Comparison of ENCODE assay signal across 16 cellular contexts in the genomic region with DNA sequence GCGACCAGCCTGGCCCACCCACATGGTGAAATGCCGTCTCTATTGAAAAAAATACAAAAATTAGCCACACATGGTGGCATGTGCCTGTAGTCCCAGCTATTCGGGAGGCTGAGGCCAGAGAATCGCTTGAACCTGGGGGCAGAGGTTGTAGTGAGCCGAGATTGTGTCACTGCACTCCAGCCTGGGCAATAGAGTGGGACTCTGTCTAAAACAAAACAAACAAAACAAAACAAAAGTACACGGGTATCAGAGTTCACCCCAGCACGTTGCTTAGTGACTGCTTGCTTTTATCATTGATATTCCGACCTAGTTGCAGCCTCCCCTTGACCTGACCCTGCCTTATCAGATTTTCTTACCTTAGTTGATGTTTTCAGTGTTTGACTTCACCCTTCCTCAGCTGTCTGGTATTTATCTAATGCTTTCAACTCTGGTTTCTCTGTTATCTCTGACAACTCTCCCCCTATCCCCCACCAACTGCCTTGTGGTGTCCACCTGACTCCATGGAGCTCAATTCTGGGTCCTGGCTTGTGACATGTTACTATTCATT. TPM values are rescaled to one million over a fixed set of nuclear protein-coding genes. Genes with fewer than 3 reads are reported as not detected.
"Had no signal": no experiment of that assay in that cellular context is flagged by ENCODE, and none has a peak within 500 bp of the region (broad histone marks: within the 10 kb centered on the region; RNA-seq: fewer than 3 reads in every experiment).

No MANE protein-coding gene starts in this region.

- H3K36me3 Mint-ChIP-seq: activated naive CD8-positive, alpha-beta T cell treated with anti-CD3 and anti-CD28 coated beads, Interleukin-2, amount 10 ng/mL, durations not matched to agents 7 days and 5 days; stimulated activated naive B cell treated with anti-CD40 and anti-IgM and Interleukin-4, amounts not matched to agents 10 μg/mL and 1 μg/mL and 100 μg/mL, for 72 hours had no signal

- H3K4me3 ChIP-seq: body of pancreas, pancreas, sigmoid colon, spleen, uterus had no signal

- H3K9me3 Mint-ChIP-seq: activated CD4-positive, alpha-beta T cell treated with anti-CD3 and anti-CD28 coated beads, Interleukin-2, amount 10 ng/mL, durations not matched to agents 24 days and 14 days; activated CD8-positive, alpha-beta T cell treated with anti-CD3 and anti-CD28 coated beads for 36 hours; activated naive CD8-positive, alpha-beta T cell treated with anti-CD3 and anti-CD28 coated beads, Interleukin-2, amount 10 ng/mL, durations not matched to agents 7 days and 5 days; activated T-helper 17 cell treated with anti-CD3 and anti-CD28 coated beads, Interleukin-2, amount 50 U/mL, for 72 hours; naive thymus-derived CD8-positive, alpha-beta T cell; stimulated activated naive B cell treated with anti-CD40 and anti-IgM and Interleukin-4, amounts not matched to agents 10 μg/mL and 1 μg/mL and 100 μg/mL, for 72 hours had no signal

- H3K4me1 ChIP-seq: uterus had no signal

- H3K4me3 Mint-ChIP-seq: activated CD4-positive, alpha-beta T cell treated with anti-CD3 and anti-CD28 coated beads, Interleukin-2, amount 10 ng/mL, durations not matched to agents 24 days and 14 days; activated CD8-positive, alpha-beta T cell treated with anti-CD3 and anti-CD28 coated beads for 36 hours; activated naive CD8-positive, alpha-beta T cell treated with anti-CD3 and anti-CD28 coated beads, Interleukin-2, amount 10 ng/mL, durations not matched to agents 7 days and 5 days; activated T-helper 17 cell treated with anti-CD3 and anti-CD28 coated beads, Interleukin-2, amount 50 U/mL, for 72 hours; naive thymus-derived CD8-positive, alpha-beta T cell; stimulated activated naive B cell treated with anti-CD40 and anti-IgM and Interleukin-4, amounts not matched to agents 10 μg/mL and 1 μg/mL and 100 μg/mL, for 72 hours had no signal

- H3K27ac Mint-ChIP-seq: activated CD4-positive, alpha-beta T cell treated with anti-CD3 and anti-CD28 coated beads, Interleukin-2, amount 10 ng/mL, durations not matched to agents 24 days and 14 days; activated CD8-positive, alpha-beta T cell treated with anti-CD3 and anti-CD28 coated beads for 36 hours; activated naive CD8-positive, alpha-beta T cell treated with anti-CD3 and anti-CD28 coated beads, Interleukin-2, amount 10 ng/mL, durations not matched to agents 7 days and 5 days; activated T-helper 17 cell treated with anti-CD3 and anti-CD28 coated beads, Interleukin-2, amount 50 U/mL, for 72 hours; naive thymus-derived CD8-positive, alpha-beta T cell; stimulated activated naive B cell treated with anti-CD40 and anti-IgM and Interleukin-4, amounts not matched to agents 10 μg/mL and 1 μg/mL and 100 μg/mL, for 72 hours had no signal

- H3K4me1 Mint-ChIP-seq: activated T-helper 17 cell treated with anti-CD3 and anti-CD28 coated beads, Interleukin-2, amount 50 U/mL, for 72 hours; stimulated activated naive B cell treated with anti-CD40 and anti-IgM and Interleukin-4, amounts not matched to agents 10 μg/mL and 1 μg/mL and 100 μg/mL, for 72 hours had no signal

- H3K36me3 ChIP-seq: pancreas, sigmoid colon, spleen, uterus had no signal

- ATAC-seq: activated CD8-positive, alpha-beta T cell treated with anti-CD3 and anti-CD28 coated beads for 36 hours; activated T-helper 17 cell treated with anti-CD3 and anti-CD28 coated beads, Interleukin-2, amount 50 U/mL, for 72 hours; body of pancreas; naive thymus-derived CD8-positive, alpha-beta T cell; pancreas; stimulated activated naive B cell treated with anti-CD40 and anti-IgM and Interleukin-4, amounts not matched to agents 10 μg/mL and 1 μg/mL and 100 μg/mL, for 72 hours had no signal

- H3K27me3 ChIP-seq: body of pancreas, pancreas, sigmoid colon, uterus had no signal

- H3K9me3 ChIP-seq: body of pancreas, pancreas, sigmoid colon, spleen, uterus had no signal

- H3K27ac ChIP-seq: body of pancreas, pancreas, sigmoid colon, spleen, uterus had no signal

- DNase-seq: activated CD4-positive, alpha-beta T cell treated with anti-CD3 and anti-CD28 coated beads, Interleukin-2, amount 10 ng/mL, durations not matched to agents 24 days and 14 days; activated CD8-positive, alpha-beta T cell treated with anti-CD3 and anti-CD28 coated beads for 36 hours; activated naive CD4-positive, alpha-beta T cell; activated naive CD8-positive, alpha-beta T cell treated with anti-CD3 and anti-CD28 coated beads, Interleukin-2, amount 10 ng/mL, durations not matched to agents 7 days and 5 days; activated T-cell treated with anti-CD3 and anti-CD28 coated beads, Interleukin-2, amount 50 U/mL, for 1 hour; body of pancreas; mesenchymal stem cell; naive thymus-derived CD8-positive, alpha-beta T cell; pancreas; sigmoid colon; spleen; stimulated activated naive B cell treated with anti-CD40 and anti-IgM and Interleukin-4, amounts not matched to agents 10 μg/mL and 1 μg/mL and 100 μg/mL, for 72 hours; T1000; uterus had no signal

RNA-seq across cellular contexts. Expression of a gene that starts 5.1 kb away (rescaled TPM):
- total RNA-seq: activated CD4-positive, alpha-beta T cell treated with anti-CD3 and anti-CD28 coated beads, Interleukin-2, amount 10 ng/mL, durations not matched to agents 24 days and 14 days; T-helper 1 cell treated with Interleukin-12 subunit alpha and Interleukin-12 subunit beta and Interleukin-4 antibody, amounts not matched to agents 30 ng/mL and 1 ng/mL, for 36 hours had no signal
- polyA plus RNA-seq: naive thymus-derived CD8-positive, alpha-beta T cell had no signal
